24 cellular contexts compared by ENCODE assay signal in the genomic region with DNA sequence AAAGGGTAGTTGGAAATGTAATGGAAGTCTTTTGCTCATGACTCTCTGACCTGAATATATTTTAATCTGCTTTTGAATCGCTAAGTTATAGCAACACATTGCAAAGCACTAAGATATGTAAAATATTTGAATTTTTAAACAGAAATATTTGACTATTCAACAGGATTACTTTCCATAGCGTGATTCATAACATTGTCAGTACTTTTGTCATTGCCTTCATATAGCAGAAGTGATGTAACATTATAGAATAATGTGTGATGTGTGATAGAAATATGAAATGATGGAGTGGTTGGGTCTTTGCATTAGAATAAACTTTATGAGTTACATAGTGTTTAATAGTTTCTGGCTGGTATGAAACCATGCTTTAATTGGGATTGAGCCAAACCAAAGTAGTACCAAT.
A peak's percentile ranks its signal among the peaks of the same experiment; 100 is the strongest.
DNase-seq lines count a peak whose midpoint lies in the region; ATAC-seq and FAIRE-seq lines count a peak whose summit lies in the region.
"Had no signal": no experiment of that assay in that cellular context is flagged by ENCODE, and none has a peak within 500 bp of the region (broad histone marks: within the 10 kb centered on the region; RNA-seq: fewer than 3 reads in every experiment).

No MANE protein-coding gene starts in this region.

- ATAC-seq in sciatic nerve (no peak), HG03460 (IDR thresholded peaks at IDR 0.05; ENCODE audit: unreplicated experiment) (no peak)
- ATAC-seq: GM12878 had no signal

- DNase-seq in HS-5 (ENCODE audit: low read depth) (peak; percentile 61), NCI-H526 treated with DMSO at 0.1 percent for 48 hours (lab: John Stamatoyannopoulos, UW) (peak; percentile 21), sciatic nerve (ENCODE audit: low spot score) (no peak), RCC 7860 (ENCODE audit: low spot score) (no peak)
- DNase-seq: 8988T; ACHN; BE2C; C1 segment of cervical spinal cord; CD4-positive, alpha-beta memory T cell; CD4-positive, CD25-positive, alpha-beta regulatory T cell; CD8-positive, alpha-beta memory T cell; COR-L47; DMS 273 treated with DMSO at 0.1 percent for 48 hours; DMS153; DMS53; DMS79; DND-41; EL; GDM1 had no signal

- intact Hi-C loops in sciatic nerve (cut with DNase I), result no loop called here

- FAIRE-seq in RCC 7860 (lab: Jason Lieb, UNC), result no peak
- FAIRE-seq: A204.1, GM12878, GM12892, GM18507 had no signal

Comparison
In these comparisons a context has a peak if more than half of its experiments do, and no peak if none do; other contexts are left out.
1. DNase-seq: peak in HS-5 (single experiment) and NCI-H526 treated with DMSO at 0.1 percent for 48 hours (single experiment); none in sciatic nerve (single experiment) and RCC 7860 (single experiment).